In the genomic region with DNA sequence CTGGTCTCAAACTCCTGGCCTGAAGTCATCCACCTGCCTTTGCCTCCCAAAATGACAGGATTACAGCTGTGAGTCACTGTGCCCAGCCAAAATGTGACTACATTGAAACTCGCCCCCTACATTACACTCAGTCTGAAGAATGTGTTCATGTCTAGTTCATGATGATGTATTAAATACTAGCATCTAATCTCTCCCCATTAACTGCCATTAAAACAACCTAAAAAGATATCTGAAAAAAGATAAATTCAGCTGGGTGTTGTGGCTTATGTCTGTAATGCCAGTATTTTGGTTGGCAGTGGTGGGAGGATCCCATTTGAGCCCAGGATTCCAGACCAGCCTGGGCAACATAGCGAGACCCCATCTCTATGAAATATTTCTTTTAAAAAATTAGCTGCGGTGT, we compare ENCODE assay signal across 15 cellular contexts.
DNase-seq lines count a peak whose midpoint lies in the region; ATAC-seq lines count a peak whose summit lies in the region.
"Had no signal": no experiment of that assay in that cellular context is flagged by ENCODE, and none has a peak within 500 bp of the region (broad histone marks: within the 10 kb centered on the region; RNA-seq: fewer than 3 reads in every experiment).

No MANE protein-coding gene starts in this region.

- ATAC-seq in activated naive CD4-positive, alpha-beta T cell treated with anti-CD3 and anti-CD28 coated beads, Interleukin-2, amount 50 U/mL, for 72 hours, result no peak

- peaks cover 40% of the 10 kb centered on the region for H3K36me3 Mint-ChIP-seq in dendritic cell treated with granulocyte-macrophage colony-stimulating factor and Interleukin-4, amounts not matched to agents 40 ng/mL and 50 ng/mL, for 4 days (ENCODE audit: low read depth)
- peaks cover 0 to 2% of the 10 kb centered on the region in 2 donors for H3K36me3 Mint-ChIP-seq in activated naive CD4-positive, alpha-beta T cell treated with anti-CD3 and anti-CD28 coated beads, Interleukin-2, amount 50 U/mL, for 72 hours

- no peaks in the 10 kb centered on the region for H3K9me2 ChIP-seq in GM23248 (ENCODE audit: insufficient read depth)

- 0 out of 2 replicates have a peak, but pooled peaks cover 13% of the 10 kb centered on the region for H3F3A ChIP-seq in GM23248 (ENCODE audit: insufficient read depth)

- in situ Hi-C loops in GM23248 (cut with MboI), result no loop called here

- no peak overlapping the region for H3K4me2 ChIP-seq in GM23248 (ENCODE audit: unreplicated experiment)

- no peaks in the 10 kb centered on the region for H3K9me3 Mint-ChIP-seq in dendritic cell treated with granulocyte-macrophage colony-stimulating factor and Interleukin-4, amounts not matched to agents 40 ng/mL and 50 ng/mL, for 4 days
- no peaks in the 10 kb centered on the region for H3K9me3 Mint-ChIP-seq in activated naive CD4-positive, alpha-beta T cell treated with anti-CD3 and anti-CD28 coated beads, Interleukin-2, amount 50 U/mL, for 72 hours
- H3K9me3 Mint-ChIP-seq: HFFc6 had no signal

- no peak overlapping the region for H3K9ac ChIP-seq in GM23248

- H2AFZ ChIP-seq in GM23248, result no peak overlapping the region

- H3K27me3 ChIP-seq in GM23248 (replicated peaks; ENCODE audit: insufficient read depth), result no peaks in the 10 kb centered on the region

- DNase-seq in GM23248, result peak; percentile 11
- peak; percentile 1 for DNase-seq in LHCN-M2 (ENCODE audit: low read depth)
- DNase-seq in caudate nucleus (lab: John Stamatoyannopoulos, UW), result no peak
- DNase-seq in cortex of kidney (lab: John Stamatoyannopoulos, UW), result no peak
- DNase-seq in activated naive CD4-positive, alpha-beta T cell treated with anti-CD3 and anti-CD28 coated beads, Interleukin-2, amount 50 U/mL, for 72 hours (ENCODE audit: low spot score in 2 of 2), result no peak
- DNase-seq: C1 segment of cervical spinal cord; Calu3; CD4-positive, alpha-beta memory T cell; COR-L47; DMS53; DMS79 treated with DMSO at 0.1 percent for 48 hours; GOT3; HFFc6 had no signal

- H3K4me1 ChIP-seq in GM23248 (ENCODE audit: insufficient read depth), result no peaks in the 10 kb centered on the region
- H3K4me1 ChIP-seq: HAP-1 had no signal

- H3K4me1 Mint-ChIP-seq in dendritic cell treated with granulocyte-macrophage colony-stimulating factor and Interleukin-4, amounts not matched to agents 40 ng/mL and 50 ng/mL, for 4 days (ENCODE audit: low read depth), result no peaks in the 10 kb centered on the region

- 0 out of 2 replicates have a peak, but pooled peaks cover 10% of the 10 kb centered on the region for H3K36me3 ChIP-seq in GM23248 (ENCODE audit: low read depth)
- H3K36me3 ChIP-seq: HAP-1 had no signal

- H3K79me2 ChIP-seq in GM23248 (ENCODE audit: insufficient read depth), result 0 out of 2 replicates have a peak, but pooled peaks cover 3% of the 10 kb centered on the region

- peak overlapping the region; percentile 57 for H3K27ac Mint-ChIP-seq in dendritic cell treated with granulocyte-macrophage colony-stimulating factor and Interleukin-4, amounts not matched to agents 40 ng/mL and 50 ng/mL, for 4 days
- no peak overlapping the region for H3K27ac Mint-ChIP-seq in activated naive CD4-positive, alpha-beta T cell treated with anti-CD3 and anti-CD28 coated beads, Interleukin-2, amount 50 U/mL, for 72 hours
- H3K27ac Mint-ChIP-seq: HFFc6 had no signal

- H3K4me3 ChIP-seq in GM23248, result no peak overlapping the region
- H3K4me3 ChIP-seq: HAP-1 had no signal

- H3K27me3 Mint-ChIP-seq in dendritic cell treated with granulocyte-macrophage colony-stimulating factor and Interleukin-4, amounts not matched to agents 40 ng/mL and 50 ng/mL, for 4 days, result no peaks in the 10 kb centered on the region
- H3K27me3 Mint-ChIP-seq: CD4-positive, alpha-beta memory T cell had no signal

- H4K20me1 ChIP-seq in GM23248 (ENCODE audit: insufficient read depth), result no peaks in the 10 kb centered on the region

- intact Hi-C loops in dendritic cell treated with granulocyte-macrophage colony-stimulating factor and Interleukin-4, amounts not matched to agents 40 ng/mL and 50 ng/mL, for 4 days (cut with micrococcal nuclease), result loop anchor here (10.0 kb wide), 1 partner anchor 215 kb away; no protein-coding TSS in a partner anchor

- WGBS in GM23248 (ENCODE audit: low coverage in 1 of 2, low lambda C conversion rate in 2 of 2, missing lambda C conversion rate in 2 of 2), 2 experiments, result 87 to 90% methylated on average over 3 of the region's 3 CpGs

- H3K27ac ChIP-seq in GM23248 (no peak overlapping the region), caudate nucleus (ENCODE audit: low read depth, low read length) (no peak overlapping the region)

- no peak overlapping the region for H3K4me3 Mint-ChIP-seq in dendritic cell treated with granulocyte-macrophage colony-stimulating factor and Interleukin-4, amounts not matched to agents 40 ng/mL and 50 ng/mL, for 4 days
- H3K4me3 Mint-ChIP-seq: CD4-positive, alpha-beta memory T cell; HFFc6 had no signal

- no peaks in the 10 kb centered on the region for H3K9me3 ChIP-seq in GM23248 (ENCODE audit: low read depth)
- H3K9me3 ChIP-seq: HAP-1 had no signal

Comparison
In these comparisons a context has a peak if more than half of its experiments do, and no peak if none do; other contexts are left out.
1. DNase-seq: peak in GM23248 (single experiment) and LHCN-M2 (single experiment); none in caudate nucleus (0 of 61), cortex of kidney (single experiment) and activated naive CD4-positive, alpha-beta T cell treated with anti-CD3 and anti-CD28 coated beads, Interleukin-2, amount 50 U/mL, for 72 hours (0 of 2).